Comparison of ENCODE assay signal across 8 cellular contexts in genomic region chr11:63986932-63987513, GRCh38. TPM values are rescaled to one million over a fixed set of nuclear protein-coding genes. Genes with fewer than 3 reads are reported as not detected.
DNase-seq lines count a peak whose midpoint lies in the region; ATAC-seq, FAIRE-seq and TF ChIP-seq lines count a peak whose summit lies in the region.

No MANE protein-coding gene starts in this region.

- no peak overlapping the region for H4K5ac ChIP-seq in IMR-90 (ENCODE audit: low read depth, low read length)

- TF ChIP-seq CTCF in A549 (IDR thresholded peaks at IDR 0.05), result no peak
- no peak for TF ChIP-seq CTCF in IMR-90 (conservative IDR thresholded peaks at IDR 0.05; ENCODE audit: low read depth, low read length)

- H2BK120ac ChIP-seq in IMR-90 (ENCODE audit: low read depth, low read length), result no peak overlapping the region

- H3K14ac ChIP-seq in IMR-90 (replicated peaks; ENCODE audit: low read depth, low read length), result peak overlapping the region; percentile 57; the same call in 1 of the 2 replicates

- POLR2A ChIA-PET in A549 (lab: Yijun Ruan, JAX) (interaction anchor here (0.5 to 1.9 kb wide), 2 partner anchors 12 to 82 kb away, joined by 3 to 9 read pairs; partner anchors contain the start of gene COX8A), IMR-90 (lab: Charles Lee; ENCODE audit: unreplicated experiment) (interaction anchor here (0.6 kb wide), 1 partner anchor 25 kb away, joined by 7 read pairs; no protein-coding TSS in a partner anchor)

- ATAC-seq in A549 (no peak), IMR-90 (ENCODE audit: low read depth) (no peak), GM21825 (IDR thresholded peaks at IDR 0.05; ENCODE audit: unreplicated experiment) (no peak)

- H3K36me3 ChIP-seq in IMR-90 (ENCODE audit: control insufficient read depth, insufficient read depth, low read length) (peaks cover 26% of the 10 kb centered on the region), mucosa of rectum (ENCODE audit: control insufficient read depth in 2 of 2, insufficient read depth in 2 of 2, low read length in 2 of 2) (peaks cover 7 to 17% of the 10 kb centered on the region in 2 donors)

- no peak for FAIRE-seq in A549 (lab: Jason Lieb, UNC)

- H2BK20ac ChIP-seq in IMR-90 (ENCODE audit: low read depth, low read length), result no peak overlapping the region

- H3K23ac ChIP-seq in IMR-90 (ENCODE audit: low read depth, low read length), result peak overlapping the region; percentile 58; the same call in 1 of the 2 replicates

- CTCF ChIA-PET in A549 (lab: Yijun Ruan, JAX) (interaction anchor here (2.0 to 2.7 kb wide), 2 partner anchors 13 to 150 kb away, joined by 5 to 9 read pairs; no protein-coding TSS in a partner anchor), IMR-90 (lab: Yijun Ruan, JAX) (interaction anchor here (0.6 kb wide), 1 partner anchor 56 kb away, joined by 3 read pairs; no protein-coding TSS in a partner anchor)

- H3K9me3 ChIP-seq in A549, result no peaks in the 10 kb centered on the region
- no peaks in the 10 kb centered on the region for H3K9me3 ChIP-seq in IMR-90 (ENCODE audit: control insufficient read depth, insufficient read depth, low read length)
- no peaks in the 10 kb centered on the region for H3K9me3 ChIP-seq in mucosa of rectum (ENCODE audit: control insufficient read depth in 2 of 2, low read length in 2 of 2)

- no peak overlapping the region; the same call in none of the 2 replicates for H4K91ac ChIP-seq in IMR-90 (ENCODE audit: insufficient read depth, low read depth, low read length)

- H4K20me1 ChIP-seq in IMR-90 (ENCODE audit: insufficient read depth, low read length), result peaks cover 15% of the 10 kb centered on the region

- no peak for TF ChIP-seq RAD21 in A549 (conservative IDR thresholded peaks at IDR 0.05 in 1 of 2, IDR thresholded peaks at IDR 0.05 in 1 of 2)
- TF ChIP-seq RAD21 in IMR-90 (IDR thresholded peaks at IDR 0.05; ENCODE audit: low read length), result no peak

- H3K9me1 ChIP-seq in IMR-90 (ENCODE audit: insufficient read depth, low read length), result peaks cover 14% of the 10 kb centered on the region

- H3K27ac ChIP-seq in A549 (peak overlapping the region; percentile 98 to 99), IMR-90 (ENCODE audit: insufficient read depth, low read length) (peak overlapping the region; percentile 90), caudate nucleus (ENCODE audit: low read depth, low read length) (peak overlapping the region; percentile 73), mucosa of rectum (ENCODE audit: low read depth in 2 of 2, low read length in 2 of 2) (no peak overlapping the region)

- intact Hi-C loops in IMR-90 (cut with micrococcal nuclease), result no loop called here

- peaks cover 29 to 61% of the 10 kb centered on the region in 2 experiments for H3K79me1 ChIP-seq in IMR-90 (ENCODE audit: low read depth in 1 of 2, low read length in 2 of 2)

- peak overlapping the region; percentile 34; the same call in 1 of the 2 replicates for H3K56ac ChIP-seq in IMR-90 (ENCODE audit: extremely low read depth, insufficient read depth, low read length)

- H3K4me1 ChIP-seq in A549 (peaks cover 10% of the 10 kb centered on the region; the same call in 2 of the 3 replicates), IMR-90 (ENCODE audit: control insufficient read depth, insufficient read depth, low read length) (peaks cover 8% of the 10 kb centered on the region), mucosa of rectum (ENCODE audit: control insufficient read depth in 2 of 2, insufficient read depth in 2 of 2, low read length in 2 of 2) (peaks cover 10 to 19% of the 10 kb centered on the region in 2 donors)

- H3K27me3 ChIP-seq in IMR-90 (ENCODE audit: control insufficient read depth, insufficient read depth, low read length) (no peaks in the 10 kb centered on the region), mucosa of rectum (ENCODE audit: control insufficient read depth in 2 of 2, insufficient read depth in 2 of 2, low read length in 2 of 2) (no peaks in the 10 kb centered on the region)

- BruUV-seq in IMR-90 (replicated peaks; lab: Mats Ljungman, UMichigan), result no TSS peak

- dilution Hi-C loops in IMR-90 (cut with HindIII; ENCODE audit: low sequenced_read_pairs, unreplicated experiment), result no loop called here

- in situ Hi-C loops in IMR-90 (cut with MboI; ENCODE audit: low sequenced_read_pairs), result no loop called here

- H3K4ac ChIP-seq in IMR-90 (ENCODE audit: low read depth, low read length), result peak overlapping the region; percentile 33; the same call in 1 of the 2 replicates

- H3K18ac ChIP-seq in IMR-90 (ENCODE audit: low read depth, low read length), result no peak overlapping the region

- H2AK9ac ChIP-seq in IMR-90 (replicated peaks; ENCODE audit: low read depth, low read length, poor library complexity), result peak overlapping the region; percentile 99

- peak overlapping the region; percentile 96 for H2AFZ ChIP-seq in IMR-90 (replicated peaks; ENCODE audit: low read length, poor library complexity)

- peak overlapping the region; percentile 82 to 89; a peak in 3 of 4 replicates for H4K8ac ChIP-seq in IMR-90 (ENCODE audit: low read depth in 2 of 2, low read length in 2 of 2)

- no peak overlapping the region for H2BK15ac ChIP-seq in IMR-90 (ENCODE audit: low read depth, low read length)

- no peak for TF ChIP-seq EP300 in A549 (IDR thresholded peaks at IDR 0.05)

- no peak for TF ChIP-seq POLR2A in A549 (IDR thresholded peaks at IDR 0.05; ENCODE audit: low read length)
- TF ChIP-seq POLR2A in IMR-90 (IDR thresholded peaks at IDR 0.05; ENCODE audit: low read depth, low read length), result no peak

- peak overlapping the region; percentile 99 for H3K4me3 ChIP-seq in A549
- H3K4me3 ChIP-seq in IMR-90 (ENCODE audit: insufficient read depth, low read depth, low read length), result peak overlapping the region; percentile 68
- peak overlapping the region; percentile 87 to 92 for H3K4me3 ChIP-seq in mucosa of rectum (ENCODE audit: low read length in 2 of 2)

- H3K9ac ChIP-seq in IMR-90 (ENCODE audit: low read depth, low read length) (peak overlapping the region; percentile 85), mucosa of rectum (ENCODE audit: low read depth in 1 of 2, low read length in 2 of 2) (peak overlapping the region; percentile 73 to 77)

- peak overlapping the region; percentile 82 for H3K4me2 ChIP-seq in A549
- peak overlapping the region; percentile 88 for H3K4me2 ChIP-seq in IMR-90 (ENCODE audit: low read depth, low read length)

- 44% methylated on average over 24 of the region's 25 CpGs for WGBS in A549 (ENCODE audit: missing lambda C conversion rate)
- 47% methylated on average over 10 of the region's 25 CpGs; no CpG with 5 or more reads in 1 of the 2 experiments for WGBS in IMR-90 (ENCODE audit: extremely low coverage in 2 of 2, insufficient read length in 1 of 2), 2 experiments

- H2AK5ac ChIP-seq in IMR-90 (ENCODE audit: low read depth, low read length), result peak overlapping the region; percentile 25

- H2BK5ac ChIP-seq in IMR-90 (ENCODE audit: low read depth, low read length, poor library complexity, severe bottlenecking), result peak overlapping the region; percentile 39

- DNase-seq in A549 (ENCODE audit: low read depth in 1 of 2, low spot score in 1 of 2) (no peak), IMR-90 (no peak), caudate nucleus (lab: John Stamatoyannopoulos, UW) (no peak), DMS 273 treated with DMSO at 0.1 percent for 48 hours (lab: John Stamatoyannopoulos, UW) (no peak), DMS53 treated with DMSO at 0.1 percent for 48 hours (lab: John Stamatoyannopoulos, UW; ENCODE audit: unreplicated experiment) (no peak), MV-4-11 (lab: John Stamatoyannopoulos, UW) (no peak)

RNA-seq across cellular contexts. Expression of gene OTUB1, which starts 0.8 kb away (rescaled TPM):
- polyA plus RNA-seq in A549 (2011; rRNA removed) (109 and 113 TPM in 2 replicates), A549 (2017; fragmentation: RNase III; extraction: RNeasy Plus Mini Kit Qiagen cat#74134 plus additional on column Dnase treatment) (94.0 to 97.4 TPM (median 95.8 TPM) in 3 replicates), IMR-90 (2012; rRNA removed) (168 and 184 TPM in 2 replicates)
- 235 and 277 TPM in 2 replicates for polyA plus RNA-seq in A549 (2012; cell fraction: cytosol; rRNA removed)
- polyA plus RNA-seq in A549 (2012; cell fraction: nucleus; rRNA removed), result 475 and 538 TPM in 2 replicates
- 88.6 and 93.5 TPM in 2 replicates for polyA minus RNA-seq in A549 (2011; rRNA and poly(A)+ RNA removed)
- 53.6 and 69.0 TPM in 2 replicates for total RNA-seq in IMR-90 (2012; rRNA removed)
- 107 and 174 TPM in 2 replicates for polyA plus RNA-seq in IMR-90 (2012; cell fraction: cytosol; rRNA removed)
- 310 and 475 TPM in 2 replicates for polyA plus RNA-seq in IMR-90 (2012; cell fraction: nucleus; rRNA removed; ENCODE audit: low replicate concordance)

RNA-seq across cellular contexts. Expression of gene COX8A, which starts 12.6 kb away (rescaled TPM):
- polyA plus RNA-seq in A549 (2011; rRNA removed) (312 and 358 TPM in 2 replicates), A549 (2017; fragmentation: RNase III; extraction: RNeasy Plus Mini Kit Qiagen cat#74134 plus additional on column Dnase treatment) (750 to 794 TPM (median 759 TPM) in 3 replicates), IMR-90 (2012; rRNA removed) (598 and 701 TPM in 2 replicates)
- polyA plus RNA-seq in A549 (2012; cell fraction: cytosol; rRNA removed), result 1,415 and 1,671 TPM in 2 replicates
- 2,004 and 2,028 TPM in 2 replicates for polyA plus RNA-seq in A549 (2012; cell fraction: nucleus; rRNA removed)
- polyA minus RNA-seq in A549 (2011; rRNA and poly(A)+ RNA removed), result 299 and 328 TPM in 2 replicates
- total RNA-seq in IMR-90 (2012; rRNA removed), result 250 and 315 TPM in 2 replicates
- 770 and 1,094 TPM in 2 replicates for polyA plus RNA-seq in IMR-90 (2012; cell fraction: cytosol; rRNA removed)
- polyA plus RNA-seq in IMR-90 (2012; cell fraction: nucleus; rRNA removed; ENCODE audit: low replicate concordance), result 142 and 372 TPM in 2 replicates

RNA-seq across cellular contexts. Expression of gene NAA40, which starts 48.2 kb away (rescaled TPM):
- polyA plus RNA-seq in A549 (2011; rRNA removed) (21.9 and 23.7 TPM in 2 replicates), A549 (2017; fragmentation: RNase III; extraction: RNeasy Plus Mini Kit Qiagen cat#74134 plus additional on column Dnase treatment) (29.8 to 32.0 TPM (median 30.2 TPM) in 3 replicates), IMR-90 (2012; rRNA removed) (23.1 and 24.7 TPM in 2 replicates)
- 27.9 and 29.5 TPM in 2 replicates for polyA plus RNA-seq in A549 (2012; cell fraction: cytosol; rRNA removed)
- 49.4 and 62.6 TPM in 2 replicates for polyA plus RNA-seq in A549 (2012; cell fraction: nucleus; rRNA removed)
- 14.4 and 14.6 TPM in 2 replicates for polyA minus RNA-seq in A549 (2011; rRNA and poly(A)+ RNA removed)
- total RNA-seq in IMR-90 (2012; rRNA removed), result 8.9 and 15.2 TPM in 2 replicates
- 10.1 and 11.0 TPM in 2 replicates for polyA plus RNA-seq in IMR-90 (2012; cell fraction: cytosol; rRNA removed)
- polyA plus RNA-seq in IMR-90 (2012; cell fraction: nucleus; rRNA removed; ENCODE audit: low replicate concordance), result 61.6 and 108 TPM in 2 replicates

RNA-seq across cellular contexts. Expression of gene FLRT1, which starts 48.7 kb away (rescaled TPM):
- polyA plus RNA-seq in A549 (2011; rRNA removed) (0.28 and 0.31 TPM in 2 replicates), A549 (2017; fragmentation: RNase III; extraction: RNeasy Plus Mini Kit Qiagen cat#74134 plus additional on column Dnase treatment) (0.07 to 0.13 TPM (median 0.10 TPM) in 3 replicates), IMR-90 (2012; rRNA removed) (0.07 TPM in 1 of 2 replicates, not detected in the other)
- polyA plus RNA-seq in A549 (2012; cell fraction: cytosol; rRNA removed), result 0.08 and 0.10 TPM in 2 replicates
- polyA plus RNA-seq in A549 (2012; cell fraction: nucleus; rRNA removed), result 0.02 and 0.10 TPM in 2 replicates
- polyA minus RNA-seq in A549 (2011; rRNA and poly(A)+ RNA removed), result 0.58 and 0.73 TPM in 2 replicates
- total RNA-seq in IMR-90 (2012; rRNA removed), result under 0.01 TPM in 2 replicates
- polyA plus RNA-seq in IMR-90 (2012; cell fraction: cytosol; rRNA removed), result 0.08 TPM in 1 of 2 replicates, not detected in the other
- polyA plus RNA-seq in IMR-90 (2012; cell fraction: nucleus; rRNA removed; ENCODE audit: low replicate concordance), result 0.02 and 0.05 TPM in 2 replicates

Comparison
In these comparisons a context has a peak if more than half of its experiments do, and no peak if none do; other contexts are left out.
1. H3K27ac ChIP-seq: peak in A549 (2 of 2), IMR-90 (single experiment) and caudate nucleus (single experiment); none in mucosa of rectum (0 of 2).
2. Peak in every context shown above with its lines, with median percentiles within 50 percentile points of each other: H3K4me3 ChIP-seq.